Comparison of ENCODE assay signal across 8 cellular contexts in genomic region chr10:67884842-67885680, GRCh38.
DNase-seq lines count a peak whose midpoint lies in the region; ATAC-seq lines count a peak whose summit lies in the region.

No MANE protein-coding gene starts in this region.

- DNase-seq in CD1c-positive myeloid dendritic cell (ENCODE audit: extremely low spot score) (peak; percentile 87), NOMO-1 (lab: John Stamatoyannopoulos, UW; ENCODE audit: unreplicated experiment in 2 of 2) (peak; percentile 69 to 71), memory B cell (ENCODE audit: low spot score in 2 of 2) (peak; percentile 66 to 73)
- DNase-seq in activated CD8-positive, alpha-beta memory T cell treated with anti-CD3 and anti-CD28 coated beads for 48 hours (ENCODE audit: low read depth in 2 of 3, low spot score in 2 of 3) = peak; percentile 47 to 56 (median 49)
- peak; percentile 65 to 69 (median 69) for DNase-seq in effector memory CD8-positive, alpha-beta T cell
- DNase-seq in stimulated activated CD4-positive, alpha-beta T cell treated with anti-CD3 and anti-CD28 coated beads, TNF-alpha, amount 100 ng/mL, for 48 hours (ENCODE audit: low read depth in 3 of 3) = peak; percentile 51 to 72 (median 62)

- peak overlapping the region; percentile 97 for H3K27ac Mint-ChIP-seq in effector memory CD8-positive, alpha-beta T cell
- peak overlapping the region; percentile 98 for H3K27ac Mint-ChIP-seq in memory B cell

- no peaks in the 10 kb centered on the region for H3K27me3 Mint-ChIP-seq in effector memory CD8-positive, alpha-beta T cell
- no peaks in the 10 kb centered on the region for H3K27me3 Mint-ChIP-seq in memory B cell

- no peaks in the 10 kb centered on the region for H3K9me3 Mint-ChIP-seq in effector memory CD8-positive, alpha-beta T cell
- no peaks in the 10 kb centered on the region for H3K9me3 Mint-ChIP-seq in memory B cell

- peaks cover 15 to 32% of the 10 kb centered on the region in 2 donors for H3K4me1 Mint-ChIP-seq in effector memory CD8-positive, alpha-beta T cell (ENCODE audit: low read depth in 2 of 2)
- H3K4me1 Mint-ChIP-seq in memory B cell = peaks cover 13% of the 10 kb centered on the region

- peaks cover 62% of the 10 kb centered on the region for H3K36me3 Mint-ChIP-seq in effector memory CD8-positive, alpha-beta T cell (ENCODE audit: insufficient read depth)
- H3K36me3 Mint-ChIP-seq in memory B cell = peaks cover 15% of the 10 kb centered on the region

- ATAC-seq in GM19438 (IDR thresholded peaks at IDR 0.05; ENCODE audit: low read depth, unreplicated experiment) = peak; percentile 57
- peak; percentile 20 for ATAC-seq in HG03558 (IDR thresholded peaks at IDR 0.05; ENCODE audit: extremely low read depth, unreplicated experiment)
- peak; percentile 66 for ATAC-seq in effector memory CD8-positive, alpha-beta T cell (replicated peaks)
- peak; percentile 56 for ATAC-seq in memory B cell (ENCODE audit: low read depth)

- H3K4me3 Mint-ChIP-seq in effector memory CD8-positive, alpha-beta T cell = peak overlapping the region; percentile 89 to 97
- H3K4me3 Mint-ChIP-seq in memory B cell = peak overlapping the region; percentile 81

Comparison
In these comparisons a context has a peak if more than half of its experiments do, and no peak if none do; other contexts are left out.
1. Peak in every context shown above with its lines: DNase-seq and ATAC-seq.